Comparison of ENCODE assay signal across 1 cellular context in the genomic region with DNA sequence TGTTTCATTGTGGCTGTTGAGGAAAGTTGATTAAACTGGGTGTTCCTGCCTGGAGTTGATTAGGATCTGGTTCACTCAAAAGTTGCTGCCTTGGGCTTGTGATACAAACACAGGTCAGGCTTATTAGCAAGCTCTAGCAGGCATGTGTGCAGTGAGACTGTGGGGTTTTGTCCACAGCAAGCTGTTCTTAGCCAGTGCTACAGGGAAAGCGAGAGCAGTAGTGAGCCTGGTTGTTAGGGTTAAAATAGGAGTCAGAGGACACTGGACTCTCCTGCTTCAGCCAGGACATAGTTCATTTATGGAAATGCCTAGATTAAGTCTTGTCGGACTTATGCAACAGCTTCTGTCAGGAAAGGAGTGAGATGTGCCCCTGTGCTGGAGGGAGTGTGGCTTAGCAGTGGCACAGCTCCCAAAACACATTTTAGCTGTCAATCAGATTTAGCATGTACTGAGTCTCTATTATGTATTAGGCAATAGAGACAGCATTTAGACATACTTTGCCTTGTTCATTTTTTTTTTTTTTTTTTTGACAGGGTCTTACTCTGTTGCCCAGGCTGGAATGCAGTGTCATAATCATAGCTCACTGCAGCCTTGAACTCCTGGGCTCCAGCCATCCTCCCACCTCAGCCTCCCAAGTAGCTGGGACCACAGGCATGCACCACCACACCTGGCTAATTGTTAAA.
TF ChIP-seq lines count a peak whose summit lies in the region.

No MANE protein-coding gene starts in this region.

TF ChIP-seq in HepG2, 621 proteins besides CTCF, POLR2A, EP300 and RAD21 (continued from another document and continues in another):
- no peak for TF ChIP-seq ZMAT5 (CRISPR knock-in tag; IDR thresholded peaks at IDR 0.05; ENCODE audit: borderline replicate concordance, low read depth)
- no peak for TF ChIP-seq ZFP1 (CRISPR knock-in tag; IDR thresholded peaks at IDR 0.05)
- no peak for TF ChIP-seq RFXAP (CRISPR knock-in tag; IDR thresholded peaks at IDR 0.05; ENCODE audit: borderline replicate concordance)
- TF ChIP-seq ZSCAN9 (CRISPR knock-in tag; IDR thresholded peaks at IDR 0.05; ENCODE audit: borderline replicate concordance): no peak
- no peak for TF ChIP-seq SNAPC5 (CRISPR knock-in tag; IDR thresholded peaks at IDR 0.05; ENCODE audit: borderline replicate concordance)
- no peak for TF ChIP-seq ZFYVE20 (CRISPR knock-in tag; IDR thresholded peaks at IDR 0.05; ENCODE audit: borderline replicate concordance, low read depth)
- no peak for TF ChIP-seq ZC3H4 (CRISPR knock-in tag; IDR thresholded peaks at IDR 0.05; ENCODE audit: borderline replicate concordance)
- no peak for TF ChIP-seq ZNF737 (CRISPR knock-in tag; IDR thresholded peaks at IDR 0.05; ENCODE audit: borderline replicate concordance)
- TF ChIP-seq ETV6 (CRISPR knock-in tag; conservative IDR thresholded peaks at IDR 0.05): no peak
- TF ChIP-seq ZNF101 (CRISPR knock-in tag; IDR thresholded peaks at IDR 0.05; ENCODE audit: borderline replicate concordance, low read depth): no peak
- TF ChIP-seq, protein P1, sequence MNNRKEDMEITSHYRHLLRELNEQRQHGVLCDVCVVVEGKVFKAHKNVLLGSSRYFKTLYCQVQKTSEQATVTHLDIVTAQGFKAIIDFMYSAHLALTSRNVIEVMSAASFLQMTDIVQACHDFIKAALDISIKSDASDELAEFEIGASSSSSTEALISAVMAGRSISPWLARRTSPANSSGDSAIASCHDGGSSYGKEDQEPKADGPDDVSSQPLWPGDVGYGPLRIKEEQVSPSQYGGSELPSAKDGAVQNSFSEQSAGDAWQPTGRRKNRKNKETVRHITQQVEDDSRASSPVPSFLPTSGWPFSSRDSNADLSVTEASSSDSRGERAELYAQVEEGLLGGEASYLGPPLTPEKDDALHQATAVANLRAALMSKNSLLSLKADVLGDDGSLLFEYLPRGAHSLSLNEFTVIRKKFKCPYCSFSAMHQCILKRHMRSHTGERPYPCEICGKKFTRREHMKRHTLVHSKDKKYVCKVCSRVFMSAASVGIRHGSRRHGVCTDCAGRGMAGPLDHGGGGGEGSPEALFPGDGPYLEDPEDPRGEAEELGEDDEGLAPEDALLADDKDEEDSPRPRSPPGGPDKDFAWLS (CRISPR knock-in tag; IDR thresholded peaks at IDR 0.05; ENCODE audit: borderline replicate concordance): no peak
- no peak for TF ChIP-seq AFF4 (CRISPR knock-in tag; IDR thresholded peaks at IDR 0.05)
- TF ChIP-seq ZNF558 (CRISPR knock-in tag; IDR thresholded peaks at IDR 0.05; ENCODE audit: borderline replicate concordance): no peak; the same call in 1 of the 2 replicates
- TF ChIP-seq MIER2 (CRISPR knock-in tag; IDR thresholded peaks at IDR 0.05): no peak
- no peak for TF ChIP-seq TARDBP (CRISPR knock-in tag; IDR thresholded peaks at IDR 0.05)
- no peak for TF ChIP-seq ZFP91 (CRISPR knock-in tag; IDR thresholded peaks at IDR 0.05; ENCODE audit: borderline replicate concordance)
- no peak for TF ChIP-seq ZNF276 (CRISPR knock-in tag; IDR thresholded peaks at IDR 0.05; ENCODE audit: low read depth)
- peak; percentile 23; the same call in 1 of the 2 replicates for TF ChIP-seq HDAC2 (CRISPR knock-in tag; IDR thresholded peaks at IDR 0.05)
- TF ChIP-seq ZNF230 (CRISPR knock-in tag; IDR thresholded peaks at IDR 0.05): no peak
- TF ChIP-seq ZBTB8A (CRISPR knock-in tag; IDR thresholded peaks at IDR 0.05; ENCODE audit: borderline replicate concordance, low read depth): no peak
- TF ChIP-seq IRX3 (CRISPR knock-in tag; IDR thresholded peaks at IDR 0.05; ENCODE audit: borderline replicate concordance, low read depth): no peak
- no peak for TF ChIP-seq ZBTB7A (CRISPR knock-in tag; IDR thresholded peaks at IDR 0.05)
- peak; percentile 27; the same call in 1 of the 2 replicates for TF ChIP-seq SSRP1 (CRISPR knock-in tag; IDR thresholded peaks at IDR 0.05)
- TF ChIP-seq CENPX (CRISPR knock-in tag; IDR thresholded peaks at IDR 0.05): no peak
- TF ChIP-seq ZNF768 (CRISPR knock-in tag; IDR thresholded peaks at IDR 0.05): no peak
- TF ChIP-seq PHF8 (CRISPR knock-in tag; IDR thresholded peaks at IDR 0.05): no peak
- TF ChIP-seq ZNF674 (CRISPR knock-in tag; IDR thresholded peaks at IDR 0.05; ENCODE audit: low read depth): no peak
- TF ChIP-seq GTF3A (CRISPR knock-in tag; conservative IDR thresholded peaks at IDR 0.05): no peak
- peak; percentile 32; the same call in 1 of the 2 replicates for TF ChIP-seq CBX5 (CRISPR knock-in tag; IDR thresholded peaks at IDR 0.05; ENCODE audit: borderline replicate concordance)
- no peak for TF ChIP-seq RERE (CRISPR knock-in tag; IDR thresholded peaks at IDR 0.05; ENCODE audit: low read depth)
- TF ChIP-seq SMAD1 (CRISPR knock-in tag; IDR thresholded peaks at IDR 0.05; ENCODE audit: borderline replicate concordance, low read depth): no peak
- no peak for TF ChIP-seq PHF5A (CRISPR knock-in tag; IDR thresholded peaks at IDR 0.05; ENCODE audit: low read depth, unreplicated experiment)
- TF ChIP-seq, protein P2, sequence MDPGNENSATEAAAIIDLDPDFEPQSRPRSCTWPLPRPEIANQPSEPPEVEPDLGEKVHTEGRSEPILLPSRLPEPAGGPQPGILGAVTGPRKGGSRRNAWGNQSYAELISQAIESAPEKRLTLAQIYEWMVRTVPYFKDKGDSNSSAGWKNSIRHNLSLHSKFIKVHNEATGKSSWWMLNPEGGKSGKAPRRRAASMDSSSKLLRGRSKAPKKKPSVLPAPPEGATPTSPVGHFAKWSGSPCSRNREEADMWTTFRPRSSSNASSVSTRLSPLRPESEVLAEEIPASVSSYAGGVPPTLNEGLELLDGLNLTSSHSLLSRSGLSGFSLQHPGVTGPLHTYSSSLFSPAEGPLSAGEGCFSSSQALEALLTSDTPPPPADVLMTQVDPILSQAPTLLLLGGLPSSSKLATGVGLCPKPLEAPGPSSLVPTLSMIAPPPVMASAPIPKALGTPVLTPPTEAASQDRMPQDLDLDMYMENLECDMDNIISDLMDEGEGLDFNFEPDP (CRISPR knock-in tag; conservative IDR thresholded peaks at IDR 0.05): no peak
- TF ChIP-seq ARID3A (IDR thresholded peaks at IDR 0.05; ENCODE audit: low read depth, low read length): no peak
- TF ChIP-seq ZNF296 (CRISPR knock-in tag; conservative IDR thresholded peaks at IDR 0.05): no peak
- no peak for TF ChIP-seq CCDC6 (CRISPR knock-in tag; IDR thresholded peaks at IDR 0.05)
- TF ChIP-seq KDM6A (CRISPR knock-in tag; IDR thresholded peaks at IDR 0.05; ENCODE audit: low read depth): no peak
- peak; percentile 68 for TF ChIP-seq CEBPB (IDR thresholded peaks at IDR 0.05; ENCODE audit: borderline replicate concordance, low read depth, low read length)
